Comparison of ENCODE assay signal across 1 cellular context in the genomic region with DNA sequence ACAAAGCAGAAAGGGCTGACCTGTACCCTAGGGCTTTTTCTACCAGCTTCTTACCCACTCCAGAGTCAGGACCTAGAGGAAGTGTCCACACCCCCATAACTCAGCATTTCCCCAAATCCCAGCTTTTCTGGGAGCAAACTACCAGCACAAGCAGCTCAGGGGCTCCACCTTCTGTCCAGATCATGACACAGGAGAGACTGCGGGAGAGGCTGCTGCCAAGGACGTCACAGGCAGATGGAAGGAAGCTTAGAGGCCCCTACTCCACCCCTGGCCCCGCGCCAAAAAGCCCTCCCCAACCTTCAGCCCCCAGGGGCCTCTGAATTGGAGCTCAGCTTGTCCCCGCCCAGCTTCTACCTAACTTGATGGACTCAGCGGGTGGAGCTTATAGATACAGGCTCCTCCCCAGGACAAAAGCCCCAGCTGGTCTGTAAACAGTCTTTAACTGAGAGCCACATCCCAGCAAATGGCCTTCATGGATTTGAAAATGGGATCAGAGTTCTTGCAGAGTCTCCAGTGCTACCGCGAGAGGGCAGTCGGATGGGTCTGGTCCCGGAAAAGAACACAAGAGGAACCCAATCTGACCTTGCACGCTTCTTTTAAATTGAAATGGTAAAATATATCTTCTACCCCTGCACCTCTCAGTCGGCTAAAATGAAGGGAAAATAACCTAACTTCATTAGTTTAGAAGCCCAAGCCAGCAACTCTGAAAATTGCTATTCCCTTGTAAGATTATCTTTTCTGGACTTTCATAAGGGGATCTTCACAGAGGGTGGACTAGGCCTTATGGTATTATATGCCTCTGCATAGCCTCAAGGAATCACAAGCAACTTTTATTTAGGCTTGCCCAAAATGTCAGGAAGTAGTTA.
A peak's percentile ranks its signal among the peaks of the same experiment; 100 is the strongest.
TF ChIP-seq lines count a peak whose summit lies in the region.

No MANE protein-coding gene starts in this region.

TF ChIP-seq in K562, 482 proteins besides CTCF, POLR2A, EP300 and RAD21 (continued from another document and continues in another):
- TF ChIP-seq LCOR (CRISPR knock-in tag; IDR thresholded peaks at IDR 0.05), result peak; percentile 93
- TF ChIP-seq, protein P1, sequence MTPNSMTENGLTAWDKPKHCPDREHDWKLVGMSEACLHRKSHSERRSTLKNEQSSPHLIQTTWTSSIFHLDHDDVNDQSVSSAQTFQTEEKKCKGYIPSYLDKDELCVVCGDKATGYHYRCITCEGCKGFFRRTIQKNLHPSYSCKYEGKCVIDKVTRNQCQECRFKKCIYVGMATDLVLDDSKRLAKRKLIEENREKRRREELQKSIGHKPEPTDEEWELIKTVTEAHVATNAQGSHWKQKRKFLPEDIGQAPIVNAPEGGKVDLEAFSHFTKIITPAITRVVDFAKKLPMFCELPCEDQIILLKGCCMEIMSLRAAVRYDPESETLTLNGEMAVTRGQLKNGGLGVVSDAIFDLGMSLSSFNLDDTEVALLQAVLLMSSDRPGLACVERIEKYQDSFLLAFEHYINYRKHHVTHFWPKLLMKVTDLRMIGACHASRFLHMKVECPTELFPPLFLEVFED (CRISPR knock-in tag; conservative IDR thresholded peaks at IDR 0.05), result 0 out of 2 replicates have a peak, but pooled peaks have one; percentile 12
- TF ChIP-seq, protein P2, sequence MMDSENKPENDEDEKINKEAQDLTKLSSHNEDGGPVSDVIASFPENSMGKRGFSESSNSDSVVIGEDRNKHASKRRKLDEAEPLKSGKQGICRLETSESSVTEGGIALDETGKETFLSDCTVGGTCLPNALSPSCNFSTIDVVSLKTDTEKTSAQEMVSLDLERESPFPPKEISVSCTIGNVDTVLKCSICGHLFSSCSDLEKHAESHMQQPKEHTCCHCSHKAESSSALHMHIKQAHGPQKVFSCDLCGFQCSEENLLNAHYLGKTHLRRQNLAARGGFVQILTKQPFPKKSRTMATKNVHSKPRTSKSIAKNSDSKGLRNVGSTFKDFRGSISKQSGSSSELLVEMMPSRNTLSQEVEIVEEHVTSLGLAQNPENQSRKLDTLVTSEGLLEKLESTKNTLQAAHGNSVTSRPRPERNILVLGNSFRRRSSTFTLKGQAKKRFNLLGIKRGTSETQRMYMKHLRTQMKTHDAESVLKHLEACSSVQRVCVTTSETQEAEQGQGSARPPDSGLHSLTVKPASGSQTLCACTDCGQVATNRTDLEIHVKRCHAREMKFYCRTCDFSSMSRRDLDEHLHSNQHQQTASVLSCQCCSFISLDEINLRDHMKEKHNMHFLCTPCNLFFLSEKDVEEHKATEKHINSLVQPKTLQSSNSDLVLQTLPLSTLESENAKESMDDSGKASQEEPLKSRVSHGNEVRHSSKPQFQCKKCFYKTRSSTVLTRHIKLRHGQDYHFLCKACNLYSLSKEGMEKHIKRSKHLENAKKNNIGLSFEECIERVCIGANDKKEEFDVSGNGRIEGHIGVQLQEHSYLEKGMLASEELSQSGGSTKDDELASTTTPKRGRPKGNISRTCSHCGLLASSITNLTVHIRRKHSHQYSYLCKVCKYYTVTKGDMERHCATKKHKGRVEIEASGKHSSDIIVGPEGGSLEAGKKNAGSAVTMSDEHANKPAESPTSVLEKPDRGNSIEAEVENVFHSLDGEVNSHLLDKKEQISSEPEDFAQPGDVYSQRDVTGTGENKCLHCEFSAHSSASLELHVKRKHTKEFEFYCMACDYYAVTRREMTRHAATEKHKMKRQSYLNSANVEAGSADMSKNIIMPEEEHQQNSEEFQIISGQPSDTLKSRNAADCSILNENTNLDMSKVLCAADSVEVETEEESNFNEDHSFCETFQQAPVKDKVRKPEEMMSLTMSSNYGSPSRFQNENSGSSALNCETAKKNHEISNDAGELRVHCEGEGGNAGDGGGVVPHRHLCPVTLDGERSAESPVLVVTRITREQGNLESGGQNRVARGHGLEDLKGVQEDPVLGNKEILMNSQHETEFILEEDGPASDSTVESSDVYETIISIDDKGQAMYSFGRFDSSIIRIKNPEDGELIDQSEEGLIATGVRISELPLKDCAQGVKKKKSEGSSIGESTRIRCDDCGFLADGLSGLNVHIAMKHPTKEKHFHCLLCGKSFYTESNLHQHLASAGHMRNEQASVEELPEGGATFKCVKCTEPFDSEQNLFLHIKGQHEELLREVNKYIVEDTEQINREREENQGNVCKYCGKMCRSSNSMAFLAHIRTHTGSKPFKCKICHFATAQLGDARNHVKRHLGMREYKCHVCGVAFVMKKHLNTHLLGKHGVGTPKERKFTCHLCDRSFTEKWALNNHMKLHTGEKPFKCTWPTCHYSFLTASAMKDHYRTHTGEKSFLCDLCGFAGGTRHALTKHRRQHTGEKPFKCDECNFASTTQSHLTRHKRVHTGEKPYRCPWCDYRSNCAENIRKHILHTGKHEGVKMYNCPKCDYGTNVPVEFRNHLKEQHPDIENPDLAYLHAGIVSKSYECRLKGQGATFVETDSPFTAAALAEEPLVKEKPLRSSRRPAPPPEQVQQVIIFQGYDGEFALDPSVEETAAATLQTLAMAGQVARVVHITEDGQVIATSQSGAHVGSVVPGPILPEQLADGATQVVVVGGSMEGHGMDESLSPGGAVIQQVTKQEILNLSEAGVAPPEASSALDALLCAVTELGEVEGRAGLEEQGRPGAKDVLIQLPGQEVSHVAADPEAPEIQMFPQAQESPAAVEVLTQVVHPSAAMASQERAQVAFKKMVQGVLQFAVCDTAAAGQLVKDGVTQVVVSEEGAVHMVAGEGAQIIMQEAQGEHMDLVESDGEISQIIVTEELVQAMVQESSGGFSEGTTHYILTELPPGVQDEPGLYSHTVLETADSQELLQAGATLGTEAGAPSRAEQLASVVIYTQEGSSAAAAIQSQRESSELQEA (IDR thresholded peaks at IDR 0.05; ENCODE audit: low read depth), result no peak
- no peak for TF ChIP-seq ZNF124 (CRISPR knock-in tag; IDR thresholded peaks at IDR 0.05)
- TF ChIP-seq, protein P3, sequence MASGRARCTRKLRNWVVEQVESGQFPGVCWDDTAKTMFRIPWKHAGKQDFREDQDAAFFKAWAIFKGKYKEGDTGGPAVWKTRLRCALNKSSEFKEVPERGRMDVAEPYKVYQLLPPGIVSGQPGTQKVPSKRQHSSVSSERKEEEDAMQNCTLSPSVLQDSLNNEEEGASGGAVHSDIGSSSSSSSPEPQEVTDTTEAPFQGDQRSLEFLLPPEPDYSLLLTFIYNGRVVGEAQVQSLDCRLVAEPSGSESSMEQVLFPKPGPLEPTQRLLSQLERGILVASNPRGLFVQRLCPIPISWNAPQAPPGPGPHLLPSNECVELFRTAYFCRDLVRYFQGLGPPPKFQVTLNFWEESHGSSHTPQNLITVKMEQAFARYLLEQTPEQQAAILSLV (tag; IDR thresholded peaks at IDR 0.05), result no peak
- TF ChIP-seq ZEB2 (IDR thresholded peaks at IDR 0.05), result no peak
- TF ChIP-seq, protein P4, sequence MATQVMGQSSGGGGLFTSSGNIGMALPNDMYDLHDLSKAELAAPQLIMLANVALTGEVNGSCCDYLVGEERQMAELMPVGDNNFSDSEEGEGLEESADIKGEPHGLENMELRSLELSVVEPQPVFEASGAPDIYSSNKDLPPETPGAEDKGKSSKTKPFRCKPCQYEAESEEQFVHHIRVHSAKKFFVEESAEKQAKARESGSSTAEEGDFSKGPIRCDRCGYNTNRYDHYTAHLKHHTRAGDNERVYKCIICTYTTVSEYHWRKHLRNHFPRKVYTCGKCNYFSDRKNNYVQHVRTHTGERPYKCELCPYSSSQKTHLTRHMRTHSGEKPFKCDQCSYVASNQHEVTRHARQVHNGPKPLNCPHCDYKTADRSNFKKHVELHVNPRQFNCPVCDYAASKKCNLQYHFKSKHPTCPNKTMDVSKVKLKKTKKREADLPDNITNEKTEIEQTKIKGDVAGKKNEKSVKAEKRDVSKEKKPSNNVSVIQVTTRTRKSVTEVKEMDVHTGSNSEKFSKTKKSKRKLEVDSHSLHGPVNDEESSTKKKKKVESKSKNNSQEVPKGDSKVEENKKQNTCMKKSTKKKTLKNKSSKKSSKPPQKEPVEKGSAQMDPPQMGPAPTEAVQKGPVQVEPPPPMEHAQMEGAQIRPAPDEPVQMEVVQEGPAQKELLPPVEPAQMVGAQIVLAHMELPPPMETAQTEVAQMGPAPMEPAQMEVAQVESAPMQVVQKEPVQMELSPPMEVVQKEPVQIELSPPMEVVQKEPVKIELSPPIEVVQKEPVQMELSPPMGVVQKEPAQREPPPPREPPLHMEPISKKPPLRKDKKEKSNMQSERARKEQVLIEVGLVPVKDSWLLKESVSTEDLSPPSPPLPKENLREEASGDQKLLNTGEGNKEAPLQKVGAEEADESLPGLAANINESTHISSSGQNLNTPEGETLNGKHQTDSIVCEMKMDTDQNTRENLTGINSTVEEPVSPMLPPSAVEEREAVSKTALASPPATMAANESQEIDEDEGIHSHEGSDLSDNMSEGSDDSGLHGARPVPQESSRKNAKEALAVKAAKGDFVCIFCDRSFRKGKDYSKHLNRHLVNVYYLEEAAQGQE (CRISPR knock-in tag; IDR thresholded peaks at IDR 0.05; ENCODE audit: low read depth), result 0 out of 2 replicates have a peak, but pooled peaks have one; percentile 56
- TF ChIP-seq CSDE1 (IDR thresholded peaks at IDR 0.05), result no peak
- TF ChIP-seq KLF13 (tag; IDR thresholded peaks at IDR 0.05; ENCODE audit: borderline replicate concordance, low read depth), result no peak
- TF ChIP-seq ZFP36 (IDR thresholded peaks at IDR 0.05; ENCODE audit: low read depth, low read length, partially characterized antibody), result peak; percentile 29
- TF ChIP-seq, protein P5, sequence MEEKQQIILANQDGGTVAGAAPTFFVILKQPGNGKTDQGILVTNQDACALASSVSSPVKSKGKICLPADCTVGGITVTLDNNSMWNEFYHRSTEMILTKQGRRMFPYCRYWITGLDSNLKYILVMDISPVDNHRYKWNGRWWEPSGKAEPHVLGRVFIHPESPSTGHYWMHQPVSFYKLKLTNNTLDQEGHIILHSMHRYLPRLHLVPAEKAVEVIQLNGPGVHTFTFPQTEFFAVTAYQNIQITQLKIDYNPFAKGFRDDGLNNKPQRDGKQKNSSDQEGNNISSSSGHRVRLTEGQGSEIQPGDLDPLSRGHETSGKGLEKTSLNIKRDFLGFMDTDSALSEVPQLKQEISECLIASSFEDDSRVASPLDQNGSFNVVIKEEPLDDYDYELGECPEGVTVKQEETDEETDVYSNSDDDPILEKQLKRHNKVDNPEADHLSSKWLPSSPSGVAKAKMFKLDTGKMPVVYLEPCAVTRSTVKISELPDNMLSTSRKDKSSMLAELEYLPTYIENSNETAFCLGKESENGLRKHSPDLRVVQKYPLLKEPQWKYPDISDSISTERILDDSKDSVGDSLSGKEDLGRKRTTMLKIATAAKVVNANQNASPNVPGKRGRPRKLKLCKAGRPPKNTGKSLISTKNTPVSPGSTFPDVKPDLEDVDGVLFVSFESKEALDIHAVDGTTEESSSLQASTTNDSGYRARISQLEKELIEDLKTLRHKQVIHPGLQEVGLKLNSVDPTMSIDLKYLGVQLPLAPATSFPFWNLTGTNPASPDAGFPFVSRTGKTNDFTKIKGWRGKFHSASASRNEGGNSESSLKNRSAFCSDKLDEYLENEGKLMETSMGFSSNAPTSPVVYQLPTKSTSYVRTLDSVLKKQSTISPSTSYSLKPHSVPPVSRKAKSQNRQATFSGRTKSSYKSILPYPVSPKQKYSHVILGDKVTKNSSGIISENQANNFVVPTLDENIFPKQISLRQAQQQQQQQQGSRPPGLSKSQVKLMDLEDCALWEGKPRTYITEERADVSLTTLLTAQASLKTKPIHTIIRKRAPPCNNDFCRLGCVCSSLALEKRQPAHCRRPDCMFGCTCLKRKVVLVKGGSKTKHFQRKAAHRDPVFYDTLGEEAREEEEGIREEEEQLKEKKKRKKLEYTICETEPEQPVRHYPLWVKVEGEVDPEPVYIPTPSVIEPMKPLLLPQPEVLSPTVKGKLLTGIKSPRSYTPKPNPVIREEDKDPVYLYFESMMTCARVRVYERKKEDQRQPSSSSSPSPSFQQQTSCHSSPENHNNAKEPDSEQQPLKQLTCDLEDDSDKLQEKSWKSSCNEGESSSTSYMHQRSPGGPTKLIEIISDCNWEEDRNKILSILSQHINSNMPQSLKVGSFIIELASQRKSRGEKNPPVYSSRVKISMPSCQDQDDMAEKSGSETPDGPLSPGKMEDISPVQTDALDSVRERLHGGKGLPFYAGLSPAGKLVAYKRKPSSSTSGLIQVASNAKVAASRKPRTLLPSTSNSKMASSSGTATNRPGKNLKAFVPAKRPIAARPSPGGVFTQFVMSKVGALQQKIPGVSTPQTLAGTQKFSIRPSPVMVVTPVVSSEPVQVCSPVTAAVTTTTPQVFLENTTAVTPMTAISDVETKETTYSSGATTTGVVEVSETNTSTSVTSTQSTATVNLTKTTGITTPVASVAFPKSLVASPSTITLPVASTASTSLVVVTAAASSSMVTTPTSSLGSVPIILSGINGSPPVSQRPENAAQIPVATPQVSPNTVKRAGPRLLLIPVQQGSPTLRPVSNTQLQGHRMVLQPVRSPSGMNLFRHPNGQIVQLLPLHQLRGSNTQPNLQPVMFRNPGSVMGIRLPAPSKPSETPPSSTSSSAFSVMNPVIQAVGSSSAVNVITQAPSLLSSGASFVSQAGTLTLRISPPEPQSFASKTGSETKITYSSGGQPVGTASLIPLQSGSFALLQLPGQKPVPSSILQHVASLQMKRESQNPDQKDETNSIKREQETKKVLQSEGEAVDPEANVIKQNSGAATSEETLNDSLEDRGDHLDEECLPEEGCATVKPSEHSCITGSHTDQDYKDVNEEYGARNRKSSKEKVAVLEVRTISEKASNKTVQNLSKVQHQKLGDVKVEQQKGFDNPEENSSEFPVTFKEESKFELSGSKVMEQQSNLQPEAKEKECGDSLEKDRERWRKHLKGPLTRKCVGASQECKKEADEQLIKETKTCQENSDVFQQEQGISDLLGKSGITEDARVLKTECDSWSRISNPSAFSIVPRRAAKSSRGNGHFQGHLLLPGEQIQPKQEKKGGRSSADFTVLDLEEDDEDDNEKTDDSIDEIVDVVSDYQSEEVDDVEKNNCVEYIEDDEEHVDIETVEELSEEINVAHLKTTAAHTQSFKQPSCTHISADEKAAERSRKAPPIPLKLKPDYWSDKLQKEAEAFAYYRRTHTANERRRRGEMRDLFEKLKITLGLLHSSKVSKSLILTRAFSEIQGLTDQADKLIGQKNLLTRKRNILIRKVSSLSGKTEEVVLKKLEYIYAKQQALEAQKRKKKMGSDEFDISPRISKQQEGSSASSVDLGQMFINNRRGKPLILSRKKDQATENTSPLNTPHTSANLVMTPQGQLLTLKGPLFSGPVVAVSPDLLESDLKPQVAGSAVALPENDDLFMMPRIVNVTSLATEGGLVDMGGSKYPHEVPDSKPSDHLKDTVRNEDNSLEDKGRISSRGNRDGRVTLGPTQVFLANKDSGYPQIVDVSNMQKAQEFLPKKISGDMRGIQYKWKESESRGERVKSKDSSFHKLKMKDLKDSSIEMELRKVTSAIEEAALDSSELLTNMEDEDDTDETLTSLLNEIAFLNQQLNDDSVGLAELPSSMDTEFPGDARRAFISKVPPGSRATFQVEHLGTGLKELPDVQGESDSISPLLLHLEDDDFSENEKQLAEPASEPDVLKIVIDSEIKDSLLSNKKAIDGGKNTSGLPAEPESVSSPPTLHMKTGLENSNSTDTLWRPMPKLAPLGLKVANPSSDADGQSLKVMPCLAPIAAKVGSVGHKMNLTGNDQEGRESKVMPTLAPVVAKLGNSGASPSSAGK (IDR thresholded peaks at IDR 0.05), result no peak
- peak; percentile 84 for TF ChIP-seq THRAP3 (IDR thresholded peaks at IDR 0.05; ENCODE audit: borderline replicate concordance)
- TF ChIP-seq GTF2F1 (IDR thresholded peaks at IDR 0.05; ENCODE audit: low read depth, low read length), result no peak
- TF ChIP-seq NFIC (IDR thresholded peaks at IDR 0.05), result peak; percentile 100
- TF ChIP-seq ZNF133 (CRISPR knock-in tag; IDR thresholded peaks at IDR 0.05), result no peak
- TF ChIP-seq XRCC5 (IDR thresholded peaks at IDR 0.05; ENCODE audit: low read depth, low read length), result peak; percentile 27; the same call in 1 of the 2 replicates
- no peak for TF ChIP-seq SRSF7 (optimal IDR thresholded peaks at IDR 0.05; ENCODE audit: low read depth, low read length)
